ENCODE assay signal across 16 cellular contexts in the genomic region with DNA sequence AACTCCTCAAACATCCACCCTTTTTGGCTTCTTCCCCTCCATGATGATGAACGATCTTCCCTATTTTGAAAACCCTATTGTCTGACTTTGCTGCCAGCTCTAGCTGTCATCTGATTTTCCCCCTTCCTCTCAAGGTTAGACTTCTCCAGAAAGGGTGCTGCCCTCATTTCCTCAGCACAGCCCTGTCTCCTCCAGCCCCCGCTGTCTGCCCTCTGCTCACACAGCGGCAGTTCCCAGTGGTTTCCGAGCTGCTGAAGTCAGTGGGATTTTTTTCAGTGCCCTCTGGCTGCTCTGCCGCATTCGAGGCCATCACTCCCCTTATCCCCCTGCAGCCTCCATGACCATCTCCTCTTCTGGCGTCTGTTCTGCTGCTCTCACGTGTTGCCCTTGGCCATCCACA. TPM values are rescaled to one million over a fixed set of nuclear protein-coding genes. Genes with fewer than 3 reads are reported as not detected.
DNase-seq lines count a peak whose midpoint lies in the region; ATAC-seq and TF ChIP-seq lines count a peak whose summit lies in the region.
"Had no signal": no experiment of that assay in that cellular context is flagged by ENCODE, and none has a peak within 500 bp of the region (broad histone marks: within the 10 kb centered on the region; RNA-seq: fewer than 3 reads in every experiment).

No MANE protein-coding gene starts in this region.

- no peak for TF ChIP-seq EP300 in stomach (IDR thresholded peaks at IDR 0.05)

- no peak for TF ChIP-seq CTCF in heart right ventricle (IDR thresholded peaks at IDR 0.05)
- no peak for TF ChIP-seq CTCF in right atrium auricular region (IDR thresholded peaks at IDR 0.05)
- no peak for TF ChIP-seq CTCF in lower lobe of right lung (IDR thresholded peaks at IDR 0.05)
- no peak for TF ChIP-seq CTCF in testis (IDR thresholded peaks at IDR 0.05)
- TF ChIP-seq CTCF in stomach (IDR thresholded peaks at IDR 0.05): no peak

- peak in 6 of 8 donors; percentile 33 to 70 (median 50) for ATAC-seq in heart right ventricle
- ATAC-seq in lower lobe of right lung: peak; percentile 84 to 85
- ATAC-seq in HG03521 (IDR thresholded peaks at IDR 0.05; ENCODE audit: unreplicated experiment): no peak

- H3K4me1 ChIP-seq in heart right ventricle (peaks cover 0 to 33% (median 7%) of the 10 kb centered on the region in 9 donors), right atrium auricular region (no peaks in the 10 kb centered on the region), lower lobe of right lung (no peaks in the 10 kb centered on the region), testis (peaks cover 28% of the 10 kb centered on the region), stomach (no peaks in the 10 kb centered on the region)
- H3K4me1 ChIP-seq: colonic mucosa had no signal

- no peak overlapping the region for H3K4me3 ChIP-seq in heart right ventricle
- no peak overlapping the region for H3K4me3 ChIP-seq in right atrium auricular region
- no peak overlapping the region for H3K4me3 ChIP-seq in lower lobe of right lung
- no peak overlapping the region for H3K4me3 ChIP-seq in testis
- no peak overlapping the region for H3K4me3 ChIP-seq in stomach
- H3K4me3 ChIP-seq: colonic mucosa, PC-9 had no signal

- TF ChIP-seq POLR2A in testis (IDR thresholded peaks at IDR 0.05) (no peak), stomach (IDR thresholded peaks at IDR 0.05) (no peak)

- no peaks in the 10 kb centered on the region for H3K27me3 ChIP-seq in heart right ventricle
- no peaks in the 10 kb centered on the region for H3K27me3 ChIP-seq in right atrium auricular region
- no peaks in the 10 kb centered on the region for H3K27me3 ChIP-seq in lower lobe of right lung (ENCODE audit: low read depth)
- H3K27me3 ChIP-seq in testis: no peaks in the 10 kb centered on the region
- no peaks in the 10 kb centered on the region for H3K27me3 ChIP-seq in stomach
- H3K27me3 ChIP-seq: colonic mucosa had no signal

- peak overlapping the region in 2 of 10 donors; percentile 26 to 60 for H3K27ac ChIP-seq in heart right ventricle
- H3K27ac ChIP-seq in right atrium auricular region: no peak overlapping the region
- peak overlapping the region; percentile 42 for H3K27ac ChIP-seq in cingulate gyrus (ENCODE audit: low read depth, low read length)
- H3K27ac ChIP-seq in lower lobe of right lung: peak overlapping the region; percentile 36
- H3K27ac ChIP-seq in testis: no peak overlapping the region
- no peak overlapping the region for H3K27ac ChIP-seq in stomach
- H3K27ac ChIP-seq: colonic mucosa, PC-9 had no signal

- H3K9me3 ChIP-seq in heart right ventricle: no peaks in the 10 kb centered on the region
- no peaks in the 10 kb centered on the region for H3K9me3 ChIP-seq in right atrium auricular region
- no peaks in the 10 kb centered on the region for H3K9me3 ChIP-seq in lower lobe of right lung
- no peaks in the 10 kb centered on the region for H3K9me3 ChIP-seq in testis
- no peaks in the 10 kb centered on the region for H3K9me3 ChIP-seq in stomach
- H3K9me3 ChIP-seq: colonic mucosa had no signal

- DNase-seq in heart right ventricle: no peak
- no peak for DNase-seq in right atrium auricular region (ENCODE audit: low spot score)
- peak; percentile 71 for DNase-seq in lower lobe of right lung
- DNase-seq in testis: peak; percentile 45
- DNase-seq in stomach: no peak
- no peak for DNase-seq in DMS 273 (lab: John Stamatoyannopoulos, UW; ENCODE audit: unreplicated experiment)
- DNase-seq: ACHN; activated CD4-positive, alpha-beta memory T cell treated with anti-CD3 and anti-CD28 coated beads, Interleukin-2, amount 10 ng/mL, durations not matched to agents 7 days and 5 days; colonic mucosa; HCEC 1CT; NCI-H774; PC-9; stimulated activated CD4-positive, alpha-beta T cell treated with anti-CD3 and anti-CD28 coated beads, Interleukin-4, amount 100 ng/mL, for 4 hours had no signal

- intact Hi-C loops in heart right ventricle (cut with DNase I) (no loop called here), lower lobe of right lung (cut with DNase I) (no loop called here), testis (cut with DNase I; ENCODE audit: low total_unique reads) (no loop called here), stomach (cut with DNase I; ENCODE audit: low total_unique reads) (loop anchor here (10.0 kb wide), 1 partner anchor 58 kb away; no protein-coding TSS in a partner anchor)

- H3K36me3 ChIP-seq in heart right ventricle (peaks cover 0 to 28% (median 0%) of the 10 kb centered on the region in 9 donors), right atrium auricular region (no peaks in the 10 kb centered on the region), lower lobe of right lung (peaks cover 10% of the 10 kb centered on the region), testis (ENCODE audit: low read depth, missing control alignments) (no peaks in the 10 kb centered on the region), stomach (peaks cover 0 to 31% (median 18%) of the 10 kb centered on the region in 4 donors)
- H3K36me3 ChIP-seq: colonic mucosa had no signal

- 50 to 54% methylated on average over 8 of the region's 8 CpGs for WGBS in heart right ventricle, 2 donors
- 25 to 49% methylated on average over 8 of the region's 8 CpGs for WGBS in testis, 2 donors
- 67 to 81% (median 71%) methylated on average over 8 of the region's 8 CpGs for WGBS in stomach, 5 donors

RNA-seq across cellular contexts. Expression of a gene that starts 26.6 kb away (rescaled TPM):
- total RNA-seq in heart right ventricle: under 1 TPM in 9 of 10 donors, not detected in 1; 0.28 to 0.86 (median 0.39) TPM
- polyA plus RNA-seq in heart right ventricle: under 1 TPM; 0.44 to 0.57 TPM
- total RNA-seq in right atrium auricular region: 1 to 10 TPM; 1.7 to 4.2 TPM
- total RNA-seq in lower lobe of right lung: 2.2 TPM
- 1 to 10 TPM; 2.8 to 4.1 TPM for total RNA-seq in testis
- 1.5 TPM for polyA plus RNA-seq in testis (ENCODE audit: insufficient read depth, low read depth, low replicate concordance)
- 1 to 10 TPM in 4 of 5 donors, not detected in 1; 1.4 to 6.6 (median 2.9) TPM for total RNA-seq in stomach
- 1 to 10 TPM in 2 of 3 donors, under 1 TPM in 1; 0.75 to 3.2 (median 2.4) TPM for polyA plus RNA-seq in stomach

RNA-seq across cellular contexts. Expression of a gene that starts 30.1 kb away (rescaled TPM):
- 1 to 10 TPM in 3 of 10 donors, under 1 TPM in 7; 0.19 to 1.6 (median 0.53) TPM for total RNA-seq in heart right ventricle
- under 1 TPM; 0.44 to 0.71 TPM for polyA plus RNA-seq in heart right ventricle
- 100 to 1,000 TPM in 1 of 2 donors, 10 to 100 TPM in 1; 49.3 to 167 TPM for total RNA-seq in right atrium auricular region
- total RNA-seq in lower lobe of right lung: 0.71 TPM
- total RNA-seq in testis: 1 to 10 TPM; 1.4 to 2.6 TPM
- 1.4 TPM for polyA plus RNA-seq in testis (ENCODE audit: insufficient read depth, low read depth, low replicate concordance)
- total RNA-seq in stomach: 1 to 10 TPM in 1 of 5 donors, under 1 TPM in 1, not detected in 3; 0.45 to 2.0 TPM
- polyA plus RNA-seq in stomach: 1 to 10 TPM in 1 of 3 donors, under 1 TPM in 2; 0.43 to 1.2 (median 0.93) TPM

RNA-seq across cellular contexts. Expression of a gene that starts 39.6 kb away (rescaled TPM):
- total RNA-seq in heart right ventricle: 10 to 100 TPM; 26.4 to 54.1 (median 33.5) TPM
- polyA plus RNA-seq in heart right ventricle: 10 to 100 TPM; 17.3 to 52.3 TPM
- total RNA-seq in right atrium auricular region: 10 to 100 TPM; 20.9 to 22.2 TPM
- total RNA-seq in lower lobe of right lung: 155 TPM
- 100 to 1,000 TPM; 135 to 142 TPM for total RNA-seq in testis
- 77.4 TPM for polyA plus RNA-seq in testis (ENCODE audit: insufficient read depth, low read depth, low replicate concordance)
- total RNA-seq in stomach: 100 to 1,000 TPM in 1 of 5 donors, 10 to 100 TPM in 4; 40.9 to 230 (median 49.6) TPM
- 10 to 100 TPM; 24.6 to 57.1 (median 29.8) TPM for polyA plus RNA-seq in stomach

RNA-seq across cellular contexts. Expression of a gene that starts 59.3 kb away (rescaled TPM):
- total RNA-seq in heart right ventricle (under 1 TPM in 5 of 10 donors, not detected in 5; 0.15 to 0.53 (median 0.39) TPM), right atrium auricular region (not detected), lower lobe of right lung (0.92 TPM), testis (under 1 TPM; 0.12 to 0.47 TPM), stomach (not detected)
- polyA plus RNA-seq in heart right ventricle (under 1 TPM; 0.04 to 0.15 TPM), testis (ENCODE audit: insufficient read depth, low read depth, low replicate concordance) (0.88 TPM), stomach (under 1 TPM in 1 of 3 donors, not detected in 2; 0.05 TPM)
- total RNA-seq: activated CD4-positive, alpha-beta memory T cell treated with anti-CD3 and anti-CD28 coated beads, Interleukin-2, amount 10 ng/mL, durations not matched to agents 7 days and 5 days; colonic mucosa; PC-9; ureter had no signal

Comparison
In these comparisons a context has a peak if more than half of its experiments do, and no peak if none do; other contexts are left out.
1. RNA of a gene that starts 30.1 kb away (total RNA-seq): 49.3 to 167 TPM in right atrium auricular region; 1.4 to 2.6 TPM in testis, 0.71 TPM in lower lobe of right lung (single experiment), 0.19 to 1.6 TPM in heart right ventricle and 0.45 to 2.0 TPM in stomach; every median in the first group is over 10 times any median in the second.
2. DNase-seq: peak in lower lobe of right lung (single experiment) and testis (single experiment); none in heart right ventricle (0 of 2), right atrium auricular region (single experiment), stomach (single experiment) and DMS 273 (single experiment).
3. H3K27ac ChIP-seq: peak in cingulate gyrus (single experiment) and lower lobe of right lung (single experiment); none in right atrium auricular region (0 of 2), testis (0 of 2) and stomach (0 of 5).